Comparison of ENCODE assay signal across 12 cellular contexts in genomic region chr2:146982393-146982846, GRCh38.
DNase-seq lines count a peak whose midpoint lies in the region; ATAC-seq and TF ChIP-seq lines count a peak whose summit lies in the region.
"Had no signal": no experiment of that assay in that cellular context is flagged by ENCODE, and none has a peak within 500 bp of the region (broad histone marks: within the 10 kb centered on the region; RNA-seq: fewer than 3 reads in every experiment).

No MANE protein-coding gene starts in this region.

- H3K9me3 ChIP-seq in esophagus muscularis mucosa: no peaks in the 10 kb centered on the region
- no peaks in the 10 kb centered on the region for H3K9me3 ChIP-seq in osteoblast (ENCODE audit: low read depth, low read length)

- no peak for TF ChIP-seq POLR2A in esophagus muscularis mucosa (IDR thresholded peaks at IDR 0.05; ENCODE audit: low read depth)

- TF ChIP-seq CTCF in AG09319 (IDR thresholded peaks at IDR 0.05; ENCODE audit: low read depth, low read length): no peak
- no peak for TF ChIP-seq CTCF in esophagus muscularis mucosa (IDR thresholded peaks at IDR 0.05)
- no peak for TF ChIP-seq CTCF in osteoblast (IDR thresholded peaks at IDR 0.05; ENCODE audit: extremely low read depth, low read depth, low read length)

- intact Hi-C loops in esophagus muscularis mucosa (cut with DNase I): no loop called here

- H2AFZ ChIP-seq in osteoblast (ENCODE audit: low read length): no peak overlapping the region

- no peak for ATAC-seq in HG03378 (IDR thresholded peaks at IDR 0.05; ENCODE audit: unreplicated experiment)

- no peaks in the 10 kb centered on the region for H3K79me2 ChIP-seq in osteoblast (ENCODE audit: insufficient read depth, low read length)

- H3K4me1 ChIP-seq in esophagus muscularis mucosa: peaks cover 0 to 53% (median 45%) of the 10 kb centered on the region in 4 donors
- H3K4me1 ChIP-seq in osteoblast (ENCODE audit: insufficient read depth, low read length): peaks cover 44% of the 10 kb centered on the region

- H3K4me3 ChIP-seq in esophagus muscularis mucosa (no peak overlapping the region), osteoblast (ENCODE audit: insufficient read depth, low read length) (no peak overlapping the region)

- 58% methylated on average over 2 of the region's 2 CpGs for WGBS in esophagus muscularis mucosa

- no peaks in the 10 kb centered on the region for H4K20me1 ChIP-seq in osteoblast (ENCODE audit: insufficient read depth, low read length)

- H3K27me3 ChIP-seq in esophagus muscularis mucosa (no peaks in the 10 kb centered on the region), osteoblast (ENCODE audit: insufficient read depth, low read length) (no peaks in the 10 kb centered on the region)

- DNase-seq in AG09319 (ENCODE audit: extremely low read depth, low read depth) (peak; percentile 97), NCI-H226 (peak; percentile 96), esophagus muscularis mucosa (ENCODE audit: extremely low spot score) (no peak), osteoblast (ENCODE audit: insufficient read length, low spot score, missing footprints) (peak; percentile 80), NCI-H774 (lab: John Stamatoyannopoulos, UW) (no peak), foreskin melanocyte (no peak), NCI-H2029 (lab: John Stamatoyannopoulos, UW) (no peak)
- DNase-seq: CD4-positive, CD25-positive, alpha-beta regulatory T cell; erythroblast; NCI-H1105 treated with DMSO at 0.1 percent for 48 hours; stimulated activated naive CD4-positive, alpha-beta T cell had no signal

- peak; percentile 18 for TF ChIP-seq EP300 in esophagus muscularis mucosa (IDR thresholded peaks at IDR 0.05)

- peak overlapping the region; percentile 40 for H3K4me2 ChIP-seq in osteoblast (ENCODE audit: insufficient read depth, low read length)

- H3K36me3 ChIP-seq in esophagus muscularis mucosa (no peaks in the 10 kb centered on the region), osteoblast (ENCODE audit: insufficient read depth, low read length) (no peaks in the 10 kb centered on the region)

- H3K27ac ChIP-seq in esophagus muscularis mucosa (replicated peaks in 1 of 4) (peak overlapping the region; percentile 62 to 80 (median 64)), osteoblast (ENCODE audit: low read depth, low read length) (peak overlapping the region; percentile 79)

Comparison
In these comparisons a context has a peak if more than half of its experiments do, and no peak if none do; other contexts are left out.
1. DNase-seq: peak in AG09319 (single experiment), NCI-H226 (single experiment) and osteoblast (single experiment); none in esophagus muscularis mucosa (single experiment), NCI-H774 (single experiment), foreskin melanocyte (single experiment) and NCI-H2029 (single experiment).